18 cellular contexts compared by ENCODE assay signal in the genomic region with DNA sequence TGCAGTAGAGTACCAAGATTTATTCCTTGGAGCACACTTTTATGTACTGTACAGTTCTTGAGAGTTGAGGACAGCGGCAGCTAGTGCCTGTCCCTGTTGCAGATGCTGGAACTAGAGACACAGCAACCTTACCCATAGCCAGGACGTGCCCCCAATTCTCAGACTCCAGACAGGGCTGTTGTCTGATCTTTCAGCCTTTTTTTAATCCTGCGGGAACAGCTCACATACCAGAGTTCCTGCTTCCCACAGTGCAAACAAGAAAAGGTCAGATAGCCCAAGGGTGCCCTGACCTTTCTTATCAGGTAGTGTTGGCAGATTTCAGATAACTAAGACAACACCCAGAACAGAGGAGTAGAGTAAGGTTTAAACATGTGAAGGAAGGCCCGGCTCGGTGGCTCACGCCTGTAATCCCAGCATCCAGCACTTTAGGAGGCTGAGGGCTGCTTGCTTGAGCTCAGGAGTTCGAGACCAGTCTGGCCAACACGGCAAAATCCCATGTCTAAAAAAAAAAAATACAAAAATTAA.
DNase-seq lines count a peak whose midpoint lies in the region; ATAC-seq, FAIRE-seq and TF ChIP-seq lines count a peak whose summit lies in the region.
"Had no signal": no experiment of that assay in that cellular context is flagged by ENCODE, and none has a peak within 500 bp of the region (broad histone marks: within the 10 kb centered on the region; RNA-seq: fewer than 3 reads in every experiment).

No MANE protein-coding gene starts in this region.

- no peak for TF ChIP-seq CTCF in IMR-90 (conservative IDR thresholded peaks at IDR 0.05; ENCODE audit: low read depth, low read length)
- no peak for TF ChIP-seq CTCF in bronchial epithelial cell (IDR thresholded peaks at IDR 0.05; ENCODE audit: insufficient read depth, low read length, severe bottlenecking)
- no peak for TF ChIP-seq CTCF in activated CD8-positive, alpha-beta T cell treated with anti-CD3 and anti-CD28 coated beads for 36 hours (IDR thresholded peaks at IDR 0.05)

- CTCF ChIA-PET in IMR-90 (lab: Yijun Ruan, JAX) = no interaction called here
- CTCF ChIA-PET in activated CD8-positive, alpha-beta T cell treated with anti-CD3 and anti-CD28 coated beads for 36 hours (lab: Charles Lee) = no interaction called here

- H3K9ac ChIP-seq in IMR-90 (ENCODE audit: low read depth, low read length) = no peak overlapping the region
- H3K9ac ChIP-seq: KMS-11 had no signal

- H3K9me3 ChIP-seq in IMR-90 (ENCODE audit: control insufficient read depth, insufficient read depth, low read length) = no peaks in the 10 kb centered on the region
- H3K9me3 ChIP-seq: tibial artery had no signal

- no peaks in the 10 kb centered on the region for H3K27me3 Mint-ChIP-seq in activated CD8-positive, alpha-beta T cell treated with anti-CD3 and anti-CD28 coated beads for 36 hours

- H4K8ac ChIP-seq in IMR-90 (ENCODE audit: low read depth in 2 of 2, low read length in 2 of 2) = no peak overlapping the region; a peak in 1 of 4 replicates

- H2BK20ac ChIP-seq in IMR-90 (ENCODE audit: low read depth, low read length) = no peak overlapping the region

- FAIRE-seq in bronchial epithelial cell (lab: Jason Lieb, UNC) = no peak
- FAIRE-seq: islet of Langerhans had no signal

- no peaks in the 10 kb centered on the region for H4K20me1 ChIP-seq in IMR-90 (ENCODE audit: insufficient read depth, low read length)

- H3K27ac ChIP-seq in IMR-90 (ENCODE audit: insufficient read depth, low read length) = no peak overlapping the region
- H3K27ac ChIP-seq: epithelial cell of prostate, KMS-11 had no signal

- ATAC-seq in IMR-90 (ENCODE audit: low read depth) = no peak
- peak; percentile 92 for ATAC-seq in left lobe of liver
- no peak for ATAC-seq in stimulated activated effector memory CD8-positive, alpha-beta T cell treated with anti-CD3 and anti-CD28 coated beads, Interleukin-12 subunit alpha, Interleukin-12 subunit beta, amount 100 ng/mL, for 72 hours
- no peak for ATAC-seq in GM18517 (IDR thresholded peaks at IDR 0.05; ENCODE audit: unreplicated experiment)
- no peak for ATAC-seq in activated CD8-positive, alpha-beta T cell treated with anti-CD3 and anti-CD28 coated beads for 36 hours
- ATAC-seq in GM21367 (IDR thresholded peaks at IDR 0.05; ENCODE audit: unreplicated experiment) = no peak

- no peak overlapping the region for H3K56ac ChIP-seq in IMR-90 (ENCODE audit: extremely low read depth, insufficient read depth, low read length)

- no peak overlapping the region for H2AK9ac ChIP-seq in IMR-90 (replicated peaks; ENCODE audit: low read depth, low read length, poor library complexity)

- H3K4me1 Mint-ChIP-seq in stimulated activated effector memory CD8-positive, alpha-beta T cell treated with anti-CD3 and anti-CD28 coated beads, Interleukin-12 subunit alpha, Interleukin-12 subunit beta, amount 100 ng/mL, for 72 hours = peaks cover 16% of the 10 kb centered on the region
- peaks cover 11% of the 10 kb centered on the region for H3K4me1 Mint-ChIP-seq in activated CD8-positive, alpha-beta T cell treated with anti-CD3 and anti-CD28 coated beads for 36 hours (ENCODE audit: low read depth)

- H3K4me2 ChIP-seq in IMR-90 (ENCODE audit: low read depth, low read length) = no peak overlapping the region
- H3K4me2 ChIP-seq: KMS-11 had no signal

- peak overlapping the region; percentile 27 for H3K27ac Mint-ChIP-seq in stimulated activated effector memory CD8-positive, alpha-beta T cell treated with anti-CD3 and anti-CD28 coated beads, Interleukin-12 subunit alpha, Interleukin-12 subunit beta, amount 100 ng/mL, for 72 hours
- H3K27ac Mint-ChIP-seq in activated CD8-positive, alpha-beta T cell treated with anti-CD3 and anti-CD28 coated beads for 36 hours = no peak overlapping the region

- H3K27me3 ChIP-seq in IMR-90 (ENCODE audit: control insufficient read depth, insufficient read depth, low read length) (no peaks in the 10 kb centered on the region), bronchial epithelial cell (ENCODE audit: control insufficient read depth, insufficient read depth, low read length) (no peaks in the 10 kb centered on the region)
- H3K27me3 ChIP-seq: tibial artery had no signal

- H3K9me3 Mint-ChIP-seq in stimulated activated effector memory CD8-positive, alpha-beta T cell treated with anti-CD3 and anti-CD28 coated beads, Interleukin-12 subunit alpha, Interleukin-12 subunit beta, amount 100 ng/mL, for 72 hours = no peaks in the 10 kb centered on the region
- H3K9me3 Mint-ChIP-seq in activated CD8-positive, alpha-beta T cell treated with anti-CD3 and anti-CD28 coated beads for 36 hours = no peaks in the 10 kb centered on the region

- no peak overlapping the region for H2BK15ac ChIP-seq in IMR-90 (ENCODE audit: low read depth, low read length)

- H3K4me3 Mint-ChIP-seq in stimulated activated effector memory CD8-positive, alpha-beta T cell treated with anti-CD3 and anti-CD28 coated beads, Interleukin-12 subunit alpha, Interleukin-12 subunit beta, amount 100 ng/mL, for 72 hours = no peak overlapping the region
- H3K4me3 Mint-ChIP-seq in activated CD8-positive, alpha-beta T cell treated with anti-CD3 and anti-CD28 coated beads for 36 hours = no peak overlapping the region

- DNase-seq in IMR-90 = no peak
- DNase-seq in bronchial epithelial cell (ENCODE audit: low read depth) = peak; percentile 19
- DNase-seq in left lobe of liver (ENCODE audit: low spot score) = peak; percentile 59
- no peak for DNase-seq in stimulated activated effector memory CD8-positive, alpha-beta T cell treated with anti-CD3 and anti-CD28 coated beads, Interleukin-12 subunit alpha, Interleukin-12 subunit beta, amount 100 ng/mL, for 72 hours (ENCODE audit: low spot score in 2 of 2)
- no peak for DNase-seq in activated CD8-positive, alpha-beta T cell treated with anti-CD3 and anti-CD28 coated beads for 36 hours
- DNase-seq in posterior vena cava (ENCODE audit: low spot score) = no peak
- DNase-seq: anterior cingulate cortex; NCI-H1105 treated with DMSO at 0.1 percent for 48 hours; nucleus accumbens; stimulated activated CD4-positive, alpha-beta T cell treated with anti-CD3 and anti-CD28 coated beads, Interleukin-4, amount 100 ng/mL, for 24 hours; stimulated activated CD8-positive, alpha-beta memory T cell treated with anti-CD3 and anti-CD28 coated beads, Interleukin-4, amount 100 ng/mL, for 48 hours; tibial artery had no signal

- no peak overlapping the region for H2BK120ac ChIP-seq in IMR-90 (ENCODE audit: low read depth, low read length)

- no peak overlapping the region for H3K18ac ChIP-seq in IMR-90 (ENCODE audit: low read depth, low read length)

- no peak overlapping the region for H2BK5ac ChIP-seq in IMR-90 (ENCODE audit: low read depth, low read length, poor library complexity, severe bottlenecking)

- H3K4me1 ChIP-seq in IMR-90 (ENCODE audit: control insufficient read depth, insufficient read depth, low read length) = peaks cover 2% of the 10 kb centered on the region; the same call in 1 of the 2 replicates

- TF ChIP-seq RAD21 in IMR-90 (IDR thresholded peaks at IDR 0.05; ENCODE audit: low read length) = no peak

- no peak overlapping the region for H2AK5ac ChIP-seq in IMR-90 (ENCODE audit: low read depth, low read length)

- no peak overlapping the region for H3K14ac ChIP-seq in IMR-90 (replicated peaks; ENCODE audit: low read depth, low read length)

- peaks cover 4% of the 10 kb centered on the region for H3K9me1 ChIP-seq in IMR-90 (ENCODE audit: insufficient read depth, low read length)

- in situ Hi-C loops in IMR-90 (cut with MboI; ENCODE audit: low sequenced_read_pairs) = no loop called here

- intact Hi-C loops in IMR-90 (cut with micrococcal nuclease) (no loop called here), posterior vena cava (cut with DNase I) (no loop called here)
- intact Hi-C loops in activated CD8-positive, alpha-beta T cell treated with anti-CD3 and anti-CD28 coated beads for 36 hours (cut with micrococcal nuclease) = no loop called here

- no peak overlapping the region for H4K91ac ChIP-seq in IMR-90 (ENCODE audit: insufficient read depth, low read depth, low read length)

- no peak overlapping the region for H3K4me3 ChIP-seq in IMR-90 (ENCODE audit: insufficient read depth, low read depth, low read length)
- H3K4me3 ChIP-seq in bronchial epithelial cell (ENCODE audit: low read depth, low read length) = no peak overlapping the region
- H3K4me3 ChIP-seq: coronary artery had no signal

- POLR2A ChIA-PET in IMR-90 (lab: Charles Lee; ENCODE audit: unreplicated experiment) = no interaction called here
- POLR2A ChIA-PET in activated CD8-positive, alpha-beta T cell treated with anti-CD3 and anti-CD28 coated beads for 36 hours (lab: Charles Lee) = no interaction called here

- peaks cover 0 to 17% of the 10 kb centered on the region in 2 experiments; a peak in 2 of 4 replicates for H3K79me1 ChIP-seq in IMR-90 (ENCODE audit: low read depth in 1 of 2, low read length in 2 of 2)

- dilution Hi-C loops in IMR-90 (cut with HindIII; ENCODE audit: low sequenced_read_pairs, unreplicated experiment) = no loop called here

- H4K5ac ChIP-seq in IMR-90 (ENCODE audit: low read depth, low read length) = no peak overlapping the region

- no peak overlapping the region for H2AFZ ChIP-seq in IMR-90 (replicated peaks; ENCODE audit: low read length, poor library complexity)

- H3K36me3 Mint-ChIP-seq in stimulated activated effector memory CD8-positive, alpha-beta T cell treated with anti-CD3 and anti-CD28 coated beads, Interleukin-12 subunit alpha, Interleukin-12 subunit beta, amount 100 ng/mL, for 72 hours = peaks cover 31% of the 10 kb centered on the region
- H3K36me3 Mint-ChIP-seq in activated CD8-positive, alpha-beta T cell treated with anti-CD3 and anti-CD28 coated beads for 36 hours (ENCODE audit: low read depth) = peaks cover 10% of the 10 kb centered on the region

- peak overlapping the region; percentile 56; the same call in 1 of the 2 replicates for H3K23ac ChIP-seq in IMR-90 (ENCODE audit: low read depth, low read length)

- WGBS in IMR-90 (ENCODE audit: extremely low coverage in 2 of 2, insufficient read length in 1 of 2), 2 experiments = 60% methylated on average over 2 of the region's 8 CpGs; no CpG with 5 or more reads in 1 of the 2 experiments

- TF ChIP-seq POLR2A in IMR-90 (IDR thresholded peaks at IDR 0.05; ENCODE audit: low read depth, low read length) = no peak

- H3K36me3 ChIP-seq in IMR-90 (ENCODE audit: control insufficient read depth, insufficient read depth, low read length) (peaks cover 18% of the 10 kb centered on the region), bronchial epithelial cell (ENCODE audit: control insufficient read depth, insufficient read depth, low read length) (peaks cover 4% of the 10 kb centered on the region)

- H3K4ac ChIP-seq in IMR-90 (ENCODE audit: low read depth, low read length) = no peak overlapping the region

- BruUV-seq in IMR-90 (replicated peaks; lab: Mats Ljungman, UMichigan) = no TSS peak

Comparison
In these comparisons a context has a peak if more than half of its experiments do, and no peak if none do; other contexts are left out.
1. DNase-seq: peak in bronchial epithelial cell (single experiment) and left lobe of liver (single experiment); none in IMR-90 (single experiment), stimulated activated effector memory CD8-positive, alpha-beta T cell treated with anti-CD3 and anti-CD28 coated beads, Interleukin-12 subunit alpha, Interleukin-12 subunit beta, amount 100 ng/mL, for 72 hours (0 of 2), activated CD8-positive, alpha-beta T cell treated with anti-CD3 and anti-CD28 coated beads for 36 hours (single experiment) and posterior vena cava (single experiment).